Comparison of ENCODE assay signal across 16 cellular contexts in the genomic region with DNA sequence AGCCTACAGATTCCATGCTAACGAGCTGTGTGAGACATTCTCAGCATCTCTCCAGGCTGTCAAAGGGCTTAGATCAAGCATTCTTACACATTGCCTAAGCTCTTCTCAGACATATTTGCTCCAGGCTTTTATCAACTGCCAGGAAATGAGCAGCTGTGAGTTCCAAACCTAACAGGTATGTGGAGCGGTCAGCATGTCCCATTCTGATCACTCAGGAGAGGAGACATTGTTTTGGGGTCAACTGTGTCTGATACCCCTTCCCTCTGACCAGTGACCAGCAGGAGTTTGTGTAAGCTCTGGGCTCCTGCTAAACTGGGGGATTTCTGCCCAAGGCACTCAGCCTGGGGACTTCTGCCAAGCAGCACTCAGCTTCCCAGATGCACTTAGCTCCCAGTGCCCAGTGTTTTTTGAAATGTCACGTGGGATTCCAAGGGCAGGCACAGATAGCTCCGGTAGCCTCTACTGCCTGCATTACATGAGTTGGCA.
DNase-seq lines count a peak whose midpoint lies in the region; ATAC-seq and TF ChIP-seq lines count a peak whose summit lies in the region.
"Had no signal": no experiment of that assay in that cellular context is flagged by ENCODE, and none has a peak within 500 bp of the region (broad histone marks: within the 10 kb centered on the region; RNA-seq: fewer than 3 reads in every experiment).

No MANE protein-coding gene starts in this region.

- ATAC-seq in left cardiac atrium (peak; percentile 96 to 97), HG02981 (IDR thresholded peaks at IDR 0.05; ENCODE audit: unreplicated experiment) (no peak)
- ATAC-seq: K562, T-cell had no signal

- no peaks in the 10 kb centered on the region for H3K36me3 ChIP-seq in brain microvascular endothelial cell (replicated peaks)
- H3K36me3 ChIP-seq: transverse colon, WERI-Rb-1 had no signal

- no peak for TF ChIP-seq CTCF in AG10803 (conservative IDR thresholded peaks at IDR 0.05; ENCODE audit: low read length)
- TF ChIP-seq CTCF in brain microvascular endothelial cell (IDR thresholded peaks at IDR 0.05; ENCODE audit: low read depth, low read length, missing control alignments): no peak

- DNase-seq in AG10803 (ENCODE audit: low read depth) (peak; percentile 70), anterior cingulate cortex (lab: John Stamatoyannopoulos, UW) (peak in 37 of 58 donors; percentile 4 to 77 (median 30)), left cardiac atrium (peak; percentile 51), occipital lobe (lab: John Stamatoyannopoulos, UW) (peak; percentile 8), NCI-H187 treated with DMSO at 0.1 percent for 48 hours (lab: John Stamatoyannopoulos, UW) (no peak), brain microvascular endothelial cell (no peak)
- DNase-seq in activated CD4-positive, alpha-beta T cell treated with anti-CD3 and anti-CD28 coated beads for 48 hours: no peak
- DNase-seq: activated naive CD8-positive, alpha-beta T cell treated with anti-CD3 and anti-CD28 coated beads, Interleukin-2, amount 10 ng/mL, durations not matched to agents 7 days and 5 days; CD4-positive, CD25-positive, alpha-beta regulatory T cell; NCI-H1105; small intestine; T-cell; transverse colon; WERI-Rb-1 had no signal

- no peaks in the 10 kb centered on the region for H3K27me3 ChIP-seq in brain microvascular endothelial cell (replicated peaks)
- H3K27me3 ChIP-seq: transverse colon had no signal

- H3K4me3 ChIP-seq in AG10803 (ENCODE audit: low read length): no peak overlapping the region
- H3K4me3 ChIP-seq in brain microvascular endothelial cell (ENCODE audit: low read depth, low read length): no peak overlapping the region
- H3K4me3 ChIP-seq: K562, transverse colon had no signal

- intact Hi-C loops in left cardiac atrium (cut with DNase I): loop anchor here in 1 of 2 donors (2.0 kb wide), 2 partner anchors 92 to 370 kb away; partner anchors contain the start of gene NR4A3

- in situ Hi-C loops in brain microvascular endothelial cell (cut with HindIII; ENCODE audit: low pct_ligation_motif_present, low sequenced_read_pairs): no loop called here

- no peak overlapping the region for H3K27ac ChIP-seq in brain microvascular endothelial cell
- H3K27ac ChIP-seq: WERI-Rb-1 had no signal

Comparison
In these comparisons a context has a peak if more than half of its experiments do, and no peak if none do; other contexts are left out.
1. DNase-seq: peak in AG10803 (single experiment), anterior cingulate cortex (37 of 58), left cardiac atrium (single experiment) and occipital lobe (single experiment); none in activated CD4-positive, alpha-beta T cell treated with anti-CD3 and anti-CD28 coated beads for 48 hours (single experiment), NCI-H187 treated with DMSO at 0.1 percent for 48 hours (single experiment) and brain microvascular endothelial cell (single experiment).